1 cellular context compared by ENCODE assay signal in genomic region chr7:99398891-99399445, GRCh38.
TF ChIP-seq lines count a peak whose summit lies in the region.

No MANE protein-coding gene starts in this region.

TF ChIP-seq in SK-N-SH, 30 proteins besides CTCF, POLR2A, EP300 and RAD21:
- TF ChIP-seq ELF1 (IDR thresholded peaks at IDR 0.05), result peak; percentile 15; the same call in 1 of the 2 replicates
- TF ChIP-seq PBX3 (IDR thresholded peaks at IDR 0.05), result no peak
- no peak for TF ChIP-seq REST (IDR thresholded peaks at IDR 0.05; ENCODE audit: low read depth, low read length)
- TF ChIP-seq ZBTB33 (IDR thresholded peaks at IDR 0.05; ENCODE audit: borderline replicate concordance, low read depth), result no peak
- no peak for TF ChIP-seq MAX (IDR thresholded peaks at IDR 0.05; ENCODE audit: low read depth)
- TF ChIP-seq POLR2AphosphoS5 (IDR thresholded peaks at IDR 0.05; ENCODE audit: low read depth, low read length), result 0 out of 2 replicates have a peak, but pooled peaks have one; percentile 14
- TF ChIP-seq TCF12 (IDR thresholded peaks at IDR 0.05), result no peak
- no peak for TF ChIP-seq FOSL2 (IDR thresholded peaks at IDR 0.05; ENCODE audit: borderline replicate concordance, low read depth)
- TF ChIP-seq RFX5 (IDR thresholded peaks at IDR 0.05; ENCODE audit: low read length), result no peak
